ENCODE assay signal across 18 cellular contexts in the genomic region with DNA sequence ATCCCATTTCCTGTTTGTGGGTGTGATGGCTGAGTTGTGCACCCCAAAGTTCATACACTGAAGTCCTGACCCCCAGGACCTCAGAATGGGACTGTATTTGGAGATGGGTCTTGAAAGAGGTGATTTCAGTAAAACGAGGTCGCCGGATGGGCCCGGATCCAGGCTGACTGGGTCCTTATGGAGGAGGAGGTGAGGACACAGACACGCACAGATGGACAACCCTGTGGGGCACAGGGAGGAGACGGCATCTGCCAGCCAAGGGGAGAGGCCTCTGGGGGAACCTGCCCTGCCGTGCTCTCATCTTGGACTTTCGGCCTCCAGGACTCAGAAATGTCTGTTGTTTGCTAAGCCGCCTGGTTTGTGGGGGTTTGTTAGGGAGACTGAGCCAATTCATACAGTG.
DNase-seq lines count a peak whose midpoint lies in the region; ATAC-seq and TF ChIP-seq lines count a peak whose summit lies in the region.
"Had no signal": no experiment of that assay in that cellular context is flagged by ENCODE, and none has a peak within 500 bp of the region (broad histone marks: within the 10 kb centered on the region; RNA-seq: fewer than 3 reads in every experiment).

No MANE protein-coding gene starts in this region.

- H3K36me3 Mint-ChIP-seq in chondrocyte (ENCODE audit: low read depth), result no peaks in the 10 kb centered on the region
- H3K36me3 Mint-ChIP-seq in activated CD4-positive, alpha-beta T cell treated with anti-CD3 and anti-CD28 coated beads for 36 hours (ENCODE audit: low read depth), result no peaks in the 10 kb centered on the region
- H3K36me3 Mint-ChIP-seq: CD8-positive, alpha-beta T cell had no signal

- DNase-seq in Right ventricle myocardium inferior (ENCODE audit: missing footprints), result peak; percentile 26
- DNase-seq in Right ventricle myocardium superior, result no peak
- peak; percentile 59 for DNase-seq in chondrocyte (ENCODE audit: low spot score)
- no peak for DNase-seq in COR-L47 (lab: John Stamatoyannopoulos, UW)
- DNase-seq in activated CD4-positive, alpha-beta T cell treated with anti-CD3 and anti-CD28 coated beads for 36 hours, result no peak
- no peak for DNase-seq in NCI-H82 (lab: John Stamatoyannopoulos, UW)
- DNase-seq: AML-193; CD8-positive, alpha-beta T cell; DMS 273 treated with DMSO at 0.1 percent for 48 hours; GF-D8; GOT3; HFFc6; IMR-90 had no signal

- H3K9me3 Mint-ChIP-seq in chondrocyte (ENCODE audit: low read depth), result peaks cover 2% of the 10 kb centered on the region
- H3K9me3 Mint-ChIP-seq in activated CD4-positive, alpha-beta T cell treated with anti-CD3 and anti-CD28 coated beads for 36 hours (ENCODE audit: low read depth), result peaks cover 3% of the 10 kb centered on the region
- H3K9me3 Mint-ChIP-seq: CD8-positive, alpha-beta T cell had no signal

- intact Hi-C loops in Right ventricle myocardium inferior (cut with DNase I) (no loop called here), Right ventricle myocardium superior (cut with DNase I) (no loop called here)
- intact Hi-C loops in activated CD4-positive, alpha-beta T cell treated with anti-CD3 and anti-CD28 coated beads for 36 hours (cut with DNase I, micrococcal nuclease), result no loop called here

- no peak for ATAC-seq in Right ventricle myocardium inferior
- ATAC-seq in Right ventricle myocardium superior (ENCODE audit: poor library complexity), result no peak
- no peak for ATAC-seq in activated CD4-positive, alpha-beta T cell treated with anti-CD3 and anti-CD28 coated beads for 36 hours
- ATAC-seq: CD8-positive, alpha-beta T cell; HCT116 had no signal

- no peak overlapping the region for H3K4me3 Mint-ChIP-seq in chondrocyte (ENCODE audit: unreplicated experiment)
- no peak overlapping the region for H3K4me3 Mint-ChIP-seq in activated CD4-positive, alpha-beta T cell treated with anti-CD3 and anti-CD28 coated beads for 36 hours
- H3K4me3 Mint-ChIP-seq: CD8-positive, alpha-beta T cell; HFFc6 had no signal

- POLR2A ChIA-PET in activated CD4-positive, alpha-beta T cell treated with anti-CD3 and anti-CD28 coated beads for 36 hours (lab: Charles Lee), result no interaction called here

- H3K27ac Mint-ChIP-seq in chondrocyte (ENCODE audit: unreplicated experiment), result no peak overlapping the region
- no peak overlapping the region for H3K27ac Mint-ChIP-seq in activated CD4-positive, alpha-beta T cell treated with anti-CD3 and anti-CD28 coated beads for 36 hours
- H3K27ac Mint-ChIP-seq: CD8-positive, alpha-beta T cell; HFFc6 had no signal

- CTCF ChIA-PET in activated CD4-positive, alpha-beta T cell treated with anti-CD3 and anti-CD28 coated beads for 36 hours (lab: Charles Lee), result interaction anchor here (0.7 kb wide), 1 partner anchor 61 kb away, joined by 3 read pairs; no protein-coding TSS in a partner anchor

- no peak for TF ChIP-seq CTCF in VCaP (conservative IDR thresholded peaks at IDR 0.05)
- no peak for TF ChIP-seq CTCF in chondrocyte (IDR thresholded peaks at IDR 0.05)

- no peaks in the 10 kb centered on the region for H3K27me3 Mint-ChIP-seq in chondrocyte (ENCODE audit: low read depth)
- no peaks in the 10 kb centered on the region for H3K27me3 Mint-ChIP-seq in activated CD4-positive, alpha-beta T cell treated with anti-CD3 and anti-CD28 coated beads for 36 hours

- H3K4me1 Mint-ChIP-seq in chondrocyte (ENCODE audit: low read depth), result no peaks in the 10 kb centered on the region
- no peaks in the 10 kb centered on the region for H3K4me1 Mint-ChIP-seq in activated CD4-positive, alpha-beta T cell treated with anti-CD3 and anti-CD28 coated beads for 36 hours

- H3K27ac ChIP-seq in VCaP, result peak overlapping the region; percentile 84; the same call in 1 of the 2 replicates
- H3K27ac ChIP-seq: 22Rv1, A549, HL-60 had no signal

Comparison
In these comparisons a context has a peak if more than half of its experiments do, and no peak if none do; other contexts are left out.
1. DNase-seq: peak in Right ventricle myocardium inferior (single experiment) and chondrocyte (single experiment); none in Right ventricle myocardium superior (single experiment), COR-L47 (single experiment), activated CD4-positive, alpha-beta T cell treated with anti-CD3 and anti-CD28 coated beads for 36 hours (single experiment) and NCI-H82 (single experiment).